In the genomic region with DNA sequence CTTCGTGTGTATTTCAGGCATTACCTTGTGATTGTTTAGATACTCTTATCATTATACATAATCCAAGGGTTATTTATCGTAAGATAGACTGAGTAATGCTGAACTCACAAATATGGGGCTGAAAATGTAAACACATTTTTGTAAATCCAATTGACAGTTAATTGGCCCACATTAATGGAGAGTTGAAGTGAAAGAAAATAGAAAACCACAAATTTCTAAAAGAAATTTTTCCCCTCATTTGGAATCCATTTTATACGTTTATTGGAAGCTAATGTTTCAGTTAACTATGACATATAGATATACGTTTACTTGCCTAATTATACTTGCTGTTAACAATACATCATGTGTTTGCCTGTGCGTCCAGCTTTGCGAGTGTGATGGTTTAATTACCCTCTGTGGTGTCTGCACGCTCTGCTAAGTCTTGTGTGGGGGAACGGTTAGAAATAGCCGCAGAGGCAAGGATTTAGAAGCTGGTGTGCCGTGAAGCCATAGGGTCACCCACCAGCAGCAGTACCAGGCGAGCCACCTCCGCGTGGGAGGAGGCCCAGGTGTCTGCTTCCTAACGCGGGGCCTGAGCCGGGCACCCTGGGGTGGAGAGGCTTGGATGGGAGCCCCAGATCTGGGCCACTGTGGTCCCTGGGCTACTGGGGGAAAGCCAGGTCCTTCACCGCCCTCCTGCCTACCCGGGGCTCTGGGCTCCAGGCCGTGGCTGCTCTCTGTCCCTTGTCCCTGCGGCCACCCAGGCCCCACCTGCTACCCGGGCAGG, we compare ENCODE assay signal across 8 cellular contexts. TPM values are rescaled to one million over a fixed set of nuclear protein-coding genes. Genes with fewer than 3 reads are reported as not detected.
DNase-seq lines count a peak whose midpoint lies in the region; ATAC-seq, FAIRE-seq and TF ChIP-seq lines count a peak whose summit lies in the region.

No MANE protein-coding gene starts in this region.

- H3K27me3 ChIP-seq in PC-9 (ENCODE audit: insufficient read depth, low read depth) (no peaks in the 10 kb centered on the region), esophagus squamous epithelium (no peaks in the 10 kb centered on the region)

- H3K27ac Mint-ChIP-seq in endothelial cell (ENCODE audit: unreplicated experiment) = no peak overlapping the region

- H3K9me3 ChIP-seq in PC-9 (ENCODE audit: insufficient read depth, low read depth) (no peaks in the 10 kb centered on the region), esophagus squamous epithelium (no peaks in the 10 kb centered on the region)

- no peak overlapping the region for H3K27ac ChIP-seq in PC-9
- H3K27ac ChIP-seq in esophagus squamous epithelium = peak overlapping the region; percentile 62 to 89 (median 86)

- 66 to 67% methylated on average over 12 to 16 of the region's 21 CpGs for WGBS in esophagus squamous epithelium, 2 donors
- 71 to 82% methylated on average over 16 to 18 of the region's 21 CpGs for WGBS in lower leg skin, 2 donors

- no peak overlapping the region for H3K4me3 Mint-ChIP-seq in endothelial cell (ENCODE audit: unreplicated experiment)

- peaks cover 6% of the 10 kb centered on the region for H3K27me3 Mint-ChIP-seq in endothelial cell (ENCODE audit: unreplicated experiment)

- H3K4me3 ChIP-seq in PC-9 = no peak overlapping the region
- H3K4me3 ChIP-seq in esophagus squamous epithelium = peak overlapping the region; percentile 23 to 63 (median 42)
- no peak overlapping the region for H3K4me3 ChIP-seq in lower leg skin (ENCODE audit: low read depth, poor library complexity, severe bottlenecking)

- no peaks in the 10 kb centered on the region for H4K20me1 ChIP-seq in PC-9 (ENCODE audit: insufficient read depth)

- H3K36me3 ChIP-seq in PC-9 (ENCODE audit: low read depth) (no peaks in the 10 kb centered on the region), esophagus squamous epithelium (no peaks in the 10 kb centered on the region)

- H3K9me3 Mint-ChIP-seq in endothelial cell (ENCODE audit: unreplicated experiment) = no peaks in the 10 kb centered on the region

- TF ChIP-seq POLR2A in esophagus squamous epithelium (IDR thresholded peaks at IDR 0.05) = no peak
- no peak for TF ChIP-seq POLR2A in lower leg skin (IDR thresholded peaks at IDR 0.05)

- peak; percentile 63 for FAIRE-seq in GM19239 (lab: Jason Lieb, UNC)

- ATAC-seq in sciatic nerve = peak; percentile 25

- TF ChIP-seq CTCF in PC-9 (conservative IDR thresholded peaks at IDR 0.05) (no peak), esophagus squamous epithelium (IDR thresholded peaks at IDR 0.05) (no peak), endothelial cell (IDR thresholded peaks at IDR 0.05; ENCODE audit: unreplicated experiment) (no peak), lower leg skin (IDR thresholded peaks at IDR 0.05) (no peak)

- CTCF ChIA-PET in PC-9 (lab: Charles Lee) = interaction anchor here (0.6 kb wide), 1 partner anchor 967 kb away, joined by 4 read pairs; no protein-coding TSS in a partner anchor

- intact Hi-C loops in PC-9 (cut with micrococcal nuclease; ENCODE audit: unreplicated experiment) (no loop called here), esophagus squamous epithelium (cut with DNase I) (loop anchor here (5.0 kb wide), 1 partner anchor 36 kb away; the partner anchor contains the start of gene TSHZ1), sciatic nerve (cut with DNase I) (no loop called here), lower leg skin (cut with DNase I; ENCODE audit: low total_unique reads) (no loop called here)

- H3K4me2 ChIP-seq in PC-9 = peak overlapping the region; percentile 51

- DNase-seq in GM19239 (ENCODE audit: insufficient read length, low spot score) (no peak), PC-9 (no peak), esophagus squamous epithelium (lab: John Stamatoyannopoulos, UW) (no peak), sciatic nerve (ENCODE audit: low spot score) (no peak), endothelial cell (ENCODE audit: low spot score) (no peak), lower leg skin (ENCODE audit: low spot score in 2 of 2) (no peak), iPS-NIHi7 (ENCODE audit: extremely low spot score) (no peak), activated gamma-delta T cell (lab: John Stamatoyannopoulos, UW) (no peak)

- BruUV-seq in PC-9 (replicated peaks; lab: Mats Ljungman, UMichigan) = no TSS peak

- H3F3A ChIP-seq in PC-9 (ENCODE audit: insufficient read depth, low read depth) = no peaks in the 10 kb centered on the region

- POLR2A ChIA-PET in PC-9 (lab: Charles Lee; ENCODE audit: unreplicated experiment) = interaction anchor here (0.6 kb wide), 1 partner anchor 1901 kb away, joined by 3 read pairs; no protein-coding TSS in a partner anchor

- H3K9me2 ChIP-seq in PC-9 (ENCODE audit: insufficient read depth) = no peaks in the 10 kb centered on the region

- peaks cover 13% of the 10 kb centered on the region for H3K4me1 Mint-ChIP-seq in endothelial cell (ENCODE audit: unreplicated experiment)

- H3K36me3 Mint-ChIP-seq in endothelial cell (ENCODE audit: low read depth, unreplicated experiment) = no peaks in the 10 kb centered on the region

- H3K4me1 ChIP-seq in PC-9 (replicated peaks; ENCODE audit: insufficient read depth) = 0 out of 2 replicates have a peak, but pooled peaks cover 4% of the 10 kb centered on the region
- peaks cover 19 to 94% (median 33%) of the 10 kb centered on the region in 3 donors for H3K4me1 ChIP-seq in esophagus squamous epithelium

- H2AFZ ChIP-seq in PC-9 = peak overlapping the region; percentile 55; the same call in 1 of the 2 replicates

- H3K79me2 ChIP-seq in PC-9 (ENCODE audit: low read depth) = no peaks in the 10 kb centered on the region

RNA-seq across cellular contexts. Expression of gene TSHZ1, which starts 38.0 kb away (rescaled TPM):
- total RNA-seq in PC-9 (2021) = 6.5 and 7.4 TPM in 2 replicates
- 10 to 100 TPM in 3 of 4 donors, 1 to 10 TPM in 1; 5.4 to 20.2 (median 13.7) TPM for total RNA-seq in esophagus squamous epithelium
- 25.4 TPM for total RNA-seq in sciatic nerve
- 16.3 TPM for total RNA-seq in endothelial cell (ENCODE audit: unreplicated experiment)
- 10 to 100 TPM; 14.1 to 23.3 (median 17.6) TPM for total RNA-seq in lower leg skin

RNA-seq across cellular contexts. Expression of gene PTGR3, which starts 39.7 kb away (rescaled TPM):
- 36.6 and 38.4 TPM in 2 replicates for total RNA-seq in PC-9 (2021)
- 10 to 100 TPM; 12.2 to 25.2 (median 16.7) TPM for total RNA-seq in esophagus squamous epithelium
- total RNA-seq in sciatic nerve = 31.6 TPM
- 26.3 TPM for total RNA-seq in endothelial cell (ENCODE audit: unreplicated experiment)
- 10 to 100 TPM; 11.7 to 29.3 (median 24.2) TPM for total RNA-seq in lower leg skin

Comparison
In these comparisons a context has a peak if more than half of its experiments do, and no peak if none do; other contexts are left out.
1. H3K4me3 ChIP-seq: peak in esophagus squamous epithelium (4 of 4); none in PC-9 (single experiment) and lower leg skin (single experiment).